In genomic region chr3:64064804-64065203, GRCh38 we compare ENCODE assay signal across 38 cellular contexts.
"Had no signal": no experiment of that assay in that cellular context is flagged by ENCODE, and none has a peak within 500 bp of the region (broad histone marks: within the 10 kb centered on the region; RNA-seq: fewer than 3 reads in every experiment).

No MANE protein-coding gene starts in this region.

- H3K4me3 Mint-ChIP-seq: activated naive CD4-positive, alpha-beta T cell treated with anti-CD3 and anti-CD28 coated beads for 36 hours; activated naive CD4-positive, alpha-beta T cell treated with anti-CD3 and anti-CD28 coated beads, Interleukin-2, amount 10 ng/mL, durations not matched to agents 7 days and 5 days; activated naive CD4-positive, alpha-beta T cell treated with anti-CD3 and anti-CD28 coated beads, Interleukin-2, amount 50 U/mL, for 24 hours; activated naive CD8-positive, alpha-beta T cell; activated naive CD8-positive, alpha-beta T cell treated with anti-CD3 and anti-CD28 coated beads for 36 hours; activated naive CD8-positive, alpha-beta T cell treated with anti-CD3 and anti-CD28 coated beads, Interleukin-2, amount 10 ng/mL, durations not matched to agents 7 days and 5 days; activated naive CD8-positive, alpha-beta T cell treated with anti-CD3 and anti-CD28 coated beads, Interleukin-2, amount 50 U/mL, for 24 hours; activated T-cell treated with anti-CD3 and anti-CD28 coated beads, Interleukin-2, amount 50 U/mL, for 4 hours; activated T-cell treated with anti-CD3 and anti-CD28 coated beads, Interleukin-2, amount 50 U/mL, for 72 hours; activated T-helper 1 cell treated with anti-CD3 and anti-CD28 coated beads, Interleukin-12 subunit alpha, Interleukin-12 subunit beta, Interleukin-2, Interleukin-4 antibody, amounts not matched to agents 30 ng/mL and 10 ng/mL and 1 ng/mL, durations not matched to agents 14 hours and 24 hours and 36 hours; activated T-helper 17 cell treated with anti-CD3 and anti-CD28 coated beads, Interleukin-2, amount 50 U/mL, for 72 hours; brain; central memory CD8-positive, alpha-beta T cell had no signal

- H3K36me3 ChIP-seq: adrenal gland, ascending aorta, brain microvascular endothelial cell, breast epithelium, cardiac muscle cell had no signal

- H3K4me1 Mint-ChIP-seq: activated naive CD4-positive, alpha-beta T cell treated with anti-CD3 and anti-CD28 coated beads, Interleukin-2, amount 10 ng/mL, durations not matched to agents 7 days and 5 days; activated naive CD4-positive, alpha-beta T cell treated with anti-CD3 and anti-CD28 coated beads, Interleukin-2, amount 50 U/mL, for 24 hours; activated naive CD8-positive, alpha-beta T cell treated with anti-CD3 and anti-CD28 coated beads for 36 hours; activated naive CD8-positive, alpha-beta T cell treated with anti-CD3 and anti-CD28 coated beads, Interleukin-2, amount 10 ng/mL, durations not matched to agents 7 days and 5 days; activated naive CD8-positive, alpha-beta T cell treated with anti-CD3 and anti-CD28 coated beads, Interleukin-2, amount 50 U/mL, for 24 hours; activated T-helper 17 cell treated with anti-CD3 and anti-CD28 coated beads, Interleukin-2, amount 50 U/mL, for 72 hours; central memory CD8-positive, alpha-beta T cell had no signal

- H3K4me3 ChIP-seq: adrenal gland, ascending aorta, body of pancreas, breast epithelium, cardiac muscle cell had no signal

- H3K27me3 ChIP-seq: adrenal gland, ascending aorta, body of pancreas, brain microvascular endothelial cell, breast epithelium, cardiac muscle cell had no signal

- FAIRE-seq: astrocyte, bronchial epithelial cell had no signal

- H3K36me3 Mint-ChIP-seq: activated naive CD4-positive, alpha-beta T cell treated with anti-CD3 and anti-CD28 coated beads, Interleukin-2, amount 10 ng/mL, durations not matched to agents 7 days and 5 days; activated naive CD4-positive, alpha-beta T cell treated with anti-CD3 and anti-CD28 coated beads, Interleukin-2, amount 50 U/mL, for 24 hours; activated naive CD4-positive, alpha-beta T cell treated with anti-CD3 and anti-CD28 coated beads, Interleukin-2, amount 50 U/mL, for 72 hours; activated naive CD8-positive, alpha-beta T cell; activated naive CD8-positive, alpha-beta T cell treated with anti-CD3 and anti-CD28 coated beads for 36 hours; activated naive CD8-positive, alpha-beta T cell treated with anti-CD3 and anti-CD28 coated beads, Interleukin-2, amount 10 ng/mL, durations not matched to agents 7 days and 5 days; brain had no signal

- ATAC-seq: activated naive CD4-positive, alpha-beta T cell treated with anti-CD3 and anti-CD28 coated beads, Interleukin-2, amount 50 U/mL, for 72 hours; activated naive CD8-positive, alpha-beta T cell treated with anti-CD3 and anti-CD28 coated beads, Interleukin-2, amount 50 U/mL, for 24 hours; activated T-cell treated with anti-CD3 and anti-CD28 coated beads, Interleukin-2, amount 50 U/mL, for 4 hours; activated T-cell treated with anti-CD3 and anti-CD28 coated beads, Interleukin-2, amount 50 U/mL, for 72 hours; activated T-helper 17 cell treated with anti-CD3 and anti-CD28 coated beads, Interleukin-2, amount 50 U/mL, for 72 hours; body of pancreas had no signal

- DNase-seq: activated effector memory CD4-positive, alpha-beta T cell treated with anti-CD3 and anti-CD28 coated beads, Interleukin-2, amount 50 U/mL, for 16 hours; activated effector memory CD4-positive, alpha-beta T cell treated with Interleukin-2 at 50 U/mL for 16 hours; activated gamma-delta T cell; activated gamma-delta T cell treated with Interleukin-2 at 50 U/mL for 16 hours; activated naive CD4-positive, alpha-beta T cell; activated naive CD4-positive, alpha-beta T cell treated with anti-CD3 and anti-CD28 coated beads for 36 hours; activated naive CD4-positive, alpha-beta T cell treated with anti-CD3 and anti-CD28 coated beads, Interleukin-2, amount 10 ng/mL, durations not matched to agents 7 days and 5 days; activated naive CD4-positive, alpha-beta T cell treated with anti-CD3 and anti-CD28 coated beads, Interleukin-2, amount 50 U/mL, for 16 hours; activated naive CD4-positive, alpha-beta T cell treated with Interleukin-2 at 50 U/mL for 16 hours; activated naive CD8-positive, alpha-beta T cell treated with anti-CD3 and anti-CD28 coated beads for 36 hours; activated naive CD8-positive, alpha-beta T cell treated with anti-CD3 and anti-CD28 coated beads, Interleukin-2, amount 10 ng/mL, durations not matched to agents 7 days and 5 days; activated naive CD8-positive, alpha-beta T cell treated with anti-CD3 and anti-CD28 coated beads, Interleukin-2, amount 50 U/mL, for 24 hours; activated T-cell treated with anti-CD3 and anti-CD28 coated beads, Interleukin-2, amount 50 U/mL, for 4 hours; activated T-cell treated with anti-CD3 and anti-CD28 coated beads, Interleukin-2, amount 50 U/mL, for 48 hours; activated T-cell treated with anti-CD3 and anti-CD28 coated beads, Interleukin-2, amount 50 U/mL, for 72 hours; adrenal gland; amniotic stem cell; amygdala; anterior cingulate cortex; aorta; body of pancreas; brain microvascular endothelial cell; caudate nucleus; central memory CD4-positive, alpha-beta T cell; cerebellar nuclear complex had no signal

- H3K27ac Mint-ChIP-seq: activated naive CD4-positive, alpha-beta T cell treated with anti-CD3 and anti-CD28 coated beads for 36 hours; activated naive CD4-positive, alpha-beta T cell treated with anti-CD3 and anti-CD28 coated beads, Interleukin-2, amount 10 ng/mL, durations not matched to agents 7 days and 5 days; activated naive CD4-positive, alpha-beta T cell treated with anti-CD3 and anti-CD28 coated beads, Interleukin-2, amount 50 U/mL, for 24 hours; activated naive CD4-positive, alpha-beta T cell treated with anti-CD3 and anti-CD28 coated beads, Interleukin-2, amount 50 U/mL, for 72 hours; activated naive CD8-positive, alpha-beta T cell; activated naive CD8-positive, alpha-beta T cell treated with anti-CD3 and anti-CD28 coated beads for 36 hours; activated naive CD8-positive, alpha-beta T cell treated with anti-CD3 and anti-CD28 coated beads, Interleukin-2, amount 10 ng/mL, durations not matched to agents 7 days and 5 days; activated naive CD8-positive, alpha-beta T cell treated with anti-CD3 and anti-CD28 coated beads, Interleukin-2, amount 50 U/mL, for 24 hours; activated T-cell treated with anti-CD3 and anti-CD28 coated beads, Interleukin-2, amount 50 U/mL, for 72 hours; activated T-helper 1 cell treated with anti-CD3 and anti-CD28 coated beads, Interleukin-12 subunit alpha, Interleukin-12 subunit beta, Interleukin-2, Interleukin-4 antibody, amounts not matched to agents 30 ng/mL and 10 ng/mL and 1 ng/mL, durations not matched to agents 14 hours and 24 hours and 36 hours; activated T-helper 17 cell treated with anti-CD3 and anti-CD28 coated beads, Interleukin-2, amount 50 U/mL, for 72 hours; activated T-helper 2 cell treated with anti-CD3 and anti-CD28 coated beads, Interferon-gamma antibody, Interleukin-2, Interleukin-4, amounts not matched to agents 10 μg/mL and 5 μg/mL and 100 μg/mL, durations not matched to agents 14 hours and 24 hours and 36 hours had no signal

- H3K27ac ChIP-seq: adrenal gland, ascending aorta, body of pancreas, breast epithelium, cardiac muscle cell had no signal

- H3K4me1 ChIP-seq: ascending aorta, body of pancreas, breast epithelium had no signal

- H3K9me3 ChIP-seq: adrenal gland, ascending aorta, body of pancreas, breast epithelium had no signal
